Comparison of ENCODE assay signal across 11 cellular contexts in genomic region chr13:98495627-98496238, GRCh38.
DNase-seq lines count a peak whose midpoint lies in the region; ATAC-seq, FAIRE-seq and TF ChIP-seq lines count a peak whose summit lies in the region.
"Had no signal": no experiment of that assay in that cellular context is flagged by ENCODE, and none has a peak within 500 bp of the region (broad histone marks: within the 10 kb centered on the region; RNA-seq: fewer than 3 reads in every experiment).

No MANE protein-coding gene starts in this region.

- H3K36me3 ChIP-seq in small intestine (ENCODE audit: control insufficient read depth in 2 of 2, insufficient read depth in 2 of 2, low read length in 2 of 2) = peaks cover 0 to 7% of the 10 kb centered on the region in 2 donors

- peak overlapping the region in 3 of 5 experiments; percentile 71 to 92 (median 89) for H3K27ac Mint-ChIP-seq in brain

- no peak overlapping the region for H3K4me3 ChIP-seq in small intestine (ENCODE audit: low read depth in 1 of 2, low read length in 2 of 2)

- peaks cover 0 to 5% (median 0%) of the 10 kb centered on the region in 5 experiments for H3K9me3 Mint-ChIP-seq in brain

- no peak for TF ChIP-seq CTCF in brain (conservative IDR thresholded peaks at IDR 0.05)

- H3K9me3 ChIP-seq in small intestine (ENCODE audit: control insufficient read depth, low read depth) = no peaks in the 10 kb centered on the region

- 31 to 50% (median 41%) methylated on average over 11 of the region's 11 CpGs for WGBS in small intestine, 3 donors

- H3K4me3 Mint-ChIP-seq in brain = peak overlapping the region in 2 of 5 experiments; percentile 47 to 70

- H3K27ac ChIP-seq in layer of hippocampus (ENCODE audit: low read depth, low read length) (peak overlapping the region; percentile 13), small intestine (ENCODE audit: low read depth in 1 of 2, low read length in 1 of 2) (peak overlapping the region in 1 of 2 donors; percentile 79)

- no peak for ATAC-seq in HG02852 (IDR thresholded peaks at IDR 0.05; ENCODE audit: unreplicated experiment)
- ATAC-seq: activated CD4-positive, CD25-positive, alpha-beta regulatory T cell treated with anti-CD3 and anti-CD28 coated beads, Interleukin-2, amount 50 U/mL, for 24 hours had no signal

- H3K27me3 Mint-ChIP-seq in brain = peaks cover 3% of the 10 kb centered on the region

- H3K36me3 Mint-ChIP-seq in brain = peaks cover 23% of the 10 kb centered on the region

- no peaks in the 10 kb centered on the region for H3K27me3 ChIP-seq in layer of hippocampus (ENCODE audit: control insufficient read depth, insufficient read depth, low read length)
- no peaks in the 10 kb centered on the region for H3K27me3 ChIP-seq in small intestine (ENCODE audit: control insufficient read depth in 2 of 2, insufficient read depth in 2 of 2, low read length in 2 of 2)

- H3K4me1 Mint-ChIP-seq in brain = peaks cover 76% of the 10 kb centered on the region

- no peak for FAIRE-seq in small intestine (lab: Jason Lieb, UNC)
- FAIRE-seq: urothelium cell line had no signal

- H3K4me1 ChIP-seq in small intestine (ENCODE audit: control insufficient read depth in 2 of 2, insufficient read depth in 1 of 2, low read depth in 1 of 2, low read length in 1 of 2) = peaks cover 5 to 21% of the 10 kb centered on the region in 2 donors

- DNase-seq in GOT3 (lab: John Stamatoyannopoulos, UW) (peak; percentile 99), small intestine (peak; percentile 18), NCI-H2029 treated with DMSO at 0.1 percent for 48 hours (lab: John Stamatoyannopoulos, UW) (no peak), NCI-H510A (lab: John Stamatoyannopoulos, UW) (no peak), middle frontal gyrus (ENCODE audit: extremely low spot score, low spot score) (no peak)
- DNase-seq: DND-41 had no signal

Comparison
In these comparisons a context has a peak if more than half of its experiments do, and no peak if none do; other contexts are left out.
1. DNase-seq: peak in GOT3 (single experiment) and small intestine (single experiment); none in NCI-H2029 treated with DMSO at 0.1 percent for 48 hours (single experiment), NCI-H510A (single experiment) and middle frontal gyrus (single experiment).